In genomic region chr12:6161124-6161882, GRCh38 we compare ENCODE assay signal across 14 cellular contexts. TPM values are rescaled to one million over a fixed set of nuclear protein-coding genes. Genes with fewer than 3 reads are reported as not detected.
DNase-seq lines count a peak whose midpoint lies in the region; ATAC-seq and TF ChIP-seq lines count a peak whose summit lies in the region.
"Had no signal": no experiment of that assay in that cellular context is flagged by ENCODE, and none has a peak within 500 bp of the region (broad histone marks: within the 10 kb centered on the region; RNA-seq: fewer than 3 reads in every experiment).

No MANE protein-coding gene starts in this region.

- TF ChIP-seq CTCF in gastroesophageal sphincter (IDR thresholded peaks at IDR 0.05) = no peak

- H3K4me3 Mint-ChIP-seq in activated T-helper 17 cell treated with anti-CD3 and anti-CD28 coated beads, Interleukin-2, amount 50 U/mL, for 72 hours = no peak overlapping the region
- H3K4me3 Mint-ChIP-seq in T-helper 17 cell = no peak overlapping the region

- H4K20me1 ChIP-seq in BLaER1 = no peaks in the 10 kb centered on the region

- DNase-seq in myocyte (ENCODE audit: low read depth) (peak; percentile 31), T-helper 17 cell (no peak)
- DNase-seq in stimulated activated CD4-positive, alpha-beta T cell treated with anti-CD3 and anti-CD28 coated beads, Interleukin-4, amount 100 ng/mL, for 1 hour = no peak
- DNase-seq: activated CD4-positive, CD25-positive, alpha-beta regulatory T cell; activated T-cell treated with anti-CD3 and anti-CD28 coated beads for 4 hours; effector CD4-positive, alpha-beta T cell had no signal

- H3K4me1 ChIP-seq in BLaER1 = peaks cover 26% of the 10 kb centered on the region
- peaks cover 0 to 9% (median 0%) of the 10 kb centered on the region in 3 donors for H3K4me1 ChIP-seq in gastroesophageal sphincter
- H3K4me1 ChIP-seq: adrenal gland, parathyroid adenoma had no signal

- H3K27me3 Mint-ChIP-seq in activated T-helper 17 cell treated with anti-CD3 and anti-CD28 coated beads, Interleukin-2, amount 50 U/mL, for 72 hours = peaks cover 16% of the 10 kb centered on the region
- peaks cover 17% of the 10 kb centered on the region for H3K27me3 Mint-ChIP-seq in T-helper 17 cell

- H3K27ac Mint-ChIP-seq in activated T-helper 17 cell treated with anti-CD3 and anti-CD28 coated beads, Interleukin-2, amount 50 U/mL, for 72 hours = peak overlapping the region; percentile 46
- no peak overlapping the region for H3K27ac Mint-ChIP-seq in T-helper 17 cell

- H3K9me3 ChIP-seq in BLaER1 (peaks cover 10% of the 10 kb centered on the region), gastroesophageal sphincter (no peaks in the 10 kb centered on the region), T-helper 17 cell (ENCODE audit: control insufficient read depth, low read length, poor library complexity, severe bottlenecking) (no peaks in the 10 kb centered on the region)
- H3K9me3 ChIP-seq: adrenal gland had no signal

- H3K27ac ChIP-seq in BLaER1 (no peak overlapping the region; the same call in 1 of the 2 replicates), gastroesophageal sphincter (peak overlapping the region in 1 of 4 donors; percentile 32)
- H3K27ac ChIP-seq: parathyroid adenoma had no signal

- WGBS in gastroesophageal sphincter (ENCODE audit: low coverage in 1 of 2), 2 donors = 55 to 78% methylated on average over 9 to 13 of the region's 16 CpGs

- no peak for TF ChIP-seq POLR2A in gastroesophageal sphincter (IDR thresholded peaks at IDR 0.05)

- H3K36me3 Mint-ChIP-seq in activated T-helper 17 cell treated with anti-CD3 and anti-CD28 coated beads, Interleukin-2, amount 50 U/mL, for 72 hours (ENCODE audit: low read depth) = no peaks in the 10 kb centered on the region
- peaks cover 2% of the 10 kb centered on the region for H3K36me3 Mint-ChIP-seq in T-helper 17 cell (ENCODE audit: low read depth)

- no peaks in the 10 kb centered on the region for H3K4me1 Mint-ChIP-seq in activated T-helper 17 cell treated with anti-CD3 and anti-CD28 coated beads, Interleukin-2, amount 50 U/mL, for 72 hours
- peaks cover 10% of the 10 kb centered on the region for H3K4me1 Mint-ChIP-seq in T-helper 17 cell

- H3K36me3 ChIP-seq in BLaER1 = no peaks in the 10 kb centered on the region
- H3K36me3 ChIP-seq in gastroesophageal sphincter = no peaks in the 10 kb centered on the region
- H3K36me3 ChIP-seq: adrenal gland had no signal

- H3K4me2 ChIP-seq in BLaER1 = peak overlapping the region; percentile 9; the same call in 1 of the 2 replicates

- no peaks in the 10 kb centered on the region for H3K9me3 Mint-ChIP-seq in activated T-helper 17 cell treated with anti-CD3 and anti-CD28 coated beads, Interleukin-2, amount 50 U/mL, for 72 hours

- H3K4me3 ChIP-seq in BLaER1 = no peak overlapping the region
- no peak overlapping the region for H3K4me3 ChIP-seq in gastroesophageal sphincter
- H3K4me3 ChIP-seq: adrenal gland had no signal

- H3K27me3 ChIP-seq in BLaER1 = no peaks in the 10 kb centered on the region
- H3K27me3 ChIP-seq in gastroesophageal sphincter = no peaks in the 10 kb centered on the region
- H3K27me3 ChIP-seq: adrenal gland had no signal

- no peak for ATAC-seq in activated T-helper 17 cell treated with anti-CD3 and anti-CD28 coated beads, Interleukin-2, amount 50 U/mL, for 72 hours (replicated peaks)
- peak; percentile 52 for ATAC-seq in gastroesophageal sphincter
- no peak for ATAC-seq in T-helper 17 cell
- no peak for ATAC-seq in GM21515 (IDR thresholded peaks at IDR 0.05; ENCODE audit: unreplicated experiment)
- no peak for ATAC-seq in GM21619 (IDR thresholded peaks at IDR 0.05; ENCODE audit: unreplicated experiment)

- no peak overlapping the region for H3K9ac ChIP-seq in BLaER1
- H3K9ac ChIP-seq: parathyroid adenoma had no signal

- no peak for TF ChIP-seq EP300 in gastroesophageal sphincter (IDR thresholded peaks at IDR 0.05)

RNA-seq across cellular contexts. Expression of gene VWF, which starts 36.8 kb away (rescaled TPM):
- under 1 TPM; 0.04 to 0.08 TPM for total RNA-seq in activated T-helper 17 cell treated with anti-CD3 and anti-CD28 coated beads, Interleukin-2, amount 50 U/mL, for 72 hours
- total RNA-seq in gastroesophageal sphincter (100 to 1,000 TPM in 3 of 4 donors, 10 to 100 TPM in 1; 94.3 to 261 (median 162) TPM), myocyte (0.16 TPM in 2 replicates), T-helper 17 cell (1 to 10 TPM in 1 of 2 donors, under 1 TPM in 1; 0.55 to 4.1 TPM)
- polyA plus RNA-seq in myocyte (2012) = 0.30 TPM
- total RNA-seq: Daoy had no signal

RNA-seq across cellular contexts. Expression of gene CD9, which starts 38.9 kb away (rescaled TPM):
- total RNA-seq in activated T-helper 17 cell treated with anti-CD3 and anti-CD28 coated beads, Interleukin-2, amount 50 U/mL, for 72 hours = 1 to 10 TPM in 1 of 2 donors, under 1 TPM in 1; 0.76 to 1.6 TPM
- 100 to 1,000 TPM; 379 to 558 (median 468) TPM for total RNA-seq in gastroesophageal sphincter
- total RNA-seq in myocyte = 16.4 and 22.7 TPM in 2 replicates
- 35.3 TPM for polyA plus RNA-seq in myocyte (2012)
- 10 to 100 TPM in 1 of 2 donors, 1 to 10 TPM in 1; 2.4 to 28.0 TPM for total RNA-seq in T-helper 17 cell

Comparison
In these comparisons a context has a peak if more than half of its experiments do, and no peak if none do; other contexts are left out.
1. RNA of gene VWF, which starts 36.8 kb away (total RNA-seq): 94.3 to 261 TPM in gastroesophageal sphincter; 0.55 to 4.1 TPM in T-helper 17 cell, 0.16 TPM in myocyte and 0.04 to 0.08 TPM in activated T-helper 17 cell treated with anti-CD3 and anti-CD28 coated beads, Interleukin-2, amount 50 U/mL, for 72 hours; every median in the first group is over 10 times any median in the second.
2. RNA of gene CD9, which starts 38.9 kb away (total RNA-seq): 379 to 558 TPM in gastroesophageal sphincter; 2.4 to 28.0 TPM in T-helper 17 cell, 16.4 to 22.7 TPM in myocyte and 0.76 to 1.6 TPM in activated T-helper 17 cell treated with anti-CD3 and anti-CD28 coated beads, Interleukin-2, amount 50 U/mL, for 72 hours; every median in the first group is over 10 times any median in the second.